ENCODE assay signal across 10 cellular contexts in genomic region chr11:66020618-66021357, GRCh38. TPM values are rescaled to one million over a fixed set of nuclear protein-coding genes. Genes with fewer than 3 reads are reported as not detected.
DNase-seq lines count a peak whose midpoint lies in the region.
"Had no signal": no experiment of that assay in that cellular context is flagged by ENCODE, and none has a peak within 500 bp of the region (broad histone marks: within the 10 kb centered on the region; RNA-seq: fewer than 3 reads in every experiment).

No MANE protein-coding gene starts in this region.

- H3K4me3 ChIP-seq in adipocyte (ENCODE audit: low read length) = no peak overlapping the region
- H3K4me3 ChIP-seq in mesenchymal stem cell (ENCODE audit: insufficient read depth in 1 of 2, low read depth in 1 of 2, low read length in 2 of 2) = no peak overlapping the region

- H3K27me3 ChIP-seq in adipocyte (replicated peaks; ENCODE audit: control insufficient read depth, insufficient read depth, low read length) = peaks cover 4% of the 10 kb centered on the region
- peaks cover 0 to 14% of the 10 kb centered on the region in 2 experiments for H3K27me3 ChIP-seq in mesenchymal stem cell (ENCODE audit: control insufficient read depth in 1 of 2, insufficient read depth in 1 of 2, low read length in 2 of 2)

- H3K4me1 ChIP-seq in adipocyte (ENCODE audit: control insufficient read depth, insufficient read depth, low read length) (peaks cover 7% of the 10 kb centered on the region), mesenchymal stem cell (ENCODE audit: control insufficient read depth, insufficient read depth, low read depth, low read length) (peaks cover 20% of the 10 kb centered on the region)

- H3K27ac ChIP-seq in mesenchymal stem cell (ENCODE audit: low read length, poor library complexity, severe bottlenecking) = no peak overlapping the region

- H2BK120ac ChIP-seq in mesenchymal stem cell (ENCODE audit: low read depth, low read length) = no peak overlapping the region

- peak overlapping the region; percentile 74 for H4K91ac ChIP-seq in mesenchymal stem cell (ENCODE audit: low read length)

- H2AFZ ChIP-seq in mesenchymal stem cell (ENCODE audit: low read depth, low read length) = no peak overlapping the region

- DNase-seq in CD1c-positive myeloid dendritic cell (ENCODE audit: extremely low spot score) (peak; percentile 78), M059J (ENCODE audit: low read depth) (peak; percentile 91), adipocyte (ENCODE audit: low read depth) (peak; percentile 70), mesenchymal stem cell (peak; percentile 85), NCI-H1417 treated with DMSO at 0.1 percent for 48 hours (lab: John Stamatoyannopoulos, UW) (no peak), GOT3 (lab: John Stamatoyannopoulos, UW) (no peak), superior temporal gyrus (ENCODE audit: extremely low spot score) (no peak), NCI-H2029 (lab: John Stamatoyannopoulos, UW) (no peak)
- DNase-seq: activated gamma-delta T cell, MM.1S had no signal

- peak overlapping the region; percentile 14 to 83 for H3K18ac ChIP-seq in mesenchymal stem cell (ENCODE audit: low read depth in 1 of 2, low read length in 2 of 2)

- peak overlapping the region; percentile 29 to 84 for H2BK12ac ChIP-seq in mesenchymal stem cell (ENCODE audit: low read length in 2 of 2)

- H3K14ac ChIP-seq in mesenchymal stem cell (ENCODE audit: low read length in 2 of 2) = peak overlapping the region in 1 of 2 experiments; percentile 80

- no peaks in the 10 kb centered on the region for H3K9me3 ChIP-seq in adipocyte (ENCODE audit: control insufficient read depth, low read length)
- H3K9me3 ChIP-seq in mesenchymal stem cell (ENCODE audit: control insufficient read depth, low read length) = no peaks in the 10 kb centered on the region

- peak overlapping the region; percentile 77 for H4K8ac ChIP-seq in mesenchymal stem cell (ENCODE audit: low read length)

- no peak overlapping the region for H2BK5ac ChIP-seq in mesenchymal stem cell (ENCODE audit: low read depth, low read length, poor library complexity, severe bottlenecking)

- no peak overlapping the region for H3K23ac ChIP-seq in mesenchymal stem cell (ENCODE audit: low read length in 2 of 2)

- H2AK5ac ChIP-seq in mesenchymal stem cell (ENCODE audit: low read length, severe bottlenecking) = no peak overlapping the region

- WGBS in mesenchymal stem cell = 61% methylated on average over 15 of the region's 25 CpGs

- no peak overlapping the region for H3K4me2 ChIP-seq in mesenchymal stem cell (ENCODE audit: low read length, poor library complexity, severe bottlenecking)

- no peak overlapping the region for H2BK15ac ChIP-seq in mesenchymal stem cell (ENCODE audit: low read depth, poor library complexity, severe bottlenecking)

- peak overlapping the region in 1 of 2 experiments; percentile 60 for H3K4ac ChIP-seq in mesenchymal stem cell (ENCODE audit: low read depth in 1 of 2, low read length in 2 of 2)

- no peaks in the 10 kb centered on the region for H3K79me1 ChIP-seq in mesenchymal stem cell (replicated peaks; ENCODE audit: low read length, poor library complexity, severe bottlenecking)

- H3K36me3 ChIP-seq in adipocyte (ENCODE audit: control insufficient read depth, insufficient read depth, low read length, severe bottlenecking) (no peaks in the 10 kb centered on the region), mesenchymal stem cell (ENCODE audit: control insufficient read depth in 1 of 2, insufficient read depth in 2 of 2, low read depth in 1 of 2, low read length in 2 of 2) (no peaks in the 10 kb centered on the region)

- no peak overlapping the region for H3K9ac ChIP-seq in adipocyte (ENCODE audit: low read length)
- H3K9ac ChIP-seq in mesenchymal stem cell (ENCODE audit: low read length) = peak overlapping the region; percentile 32

RNA-seq across cellular contexts. Expression of gene CATSPER1, which starts 5.5 kb away (rescaled TPM):
- 1.6 TPM in 2 replicates for total RNA-seq in M059J (2014; rRNA removed; shearing (Covaris generic))
- polyA plus RNA-seq in mesenchymal stem cell (2013, experiment 1 of 2) = 1.1 TPM
- 1.2 TPM for polyA plus RNA-seq in mesenchymal stem cell (2013, experiment 2 of 2)

RNA-seq across cellular contexts. Expression of gene CST6, which starts 9.0 kb away (rescaled TPM):
- total RNA-seq in M059J (2014; rRNA removed; shearing (Covaris generic)) = 0.20 TPM in 1 of 2 replicates, not detected in the other
- polyA plus RNA-seq in mesenchymal stem cell (2013, experiment 1 of 2) = 0.15 TPM
- 0.05 TPM for polyA plus RNA-seq in mesenchymal stem cell (2013, experiment 2 of 2)

RNA-seq across cellular contexts. Expression of gene BANF1, which starts 18.5 kb away (rescaled TPM):
- 97.1 and 106 TPM in 2 replicates for total RNA-seq in M059J (2014; rRNA removed; shearing (Covaris generic))
- 251 TPM for polyA plus RNA-seq in mesenchymal stem cell (2013, experiment 1 of 2)
- 250 TPM for polyA plus RNA-seq in mesenchymal stem cell (2013, experiment 2 of 2)

RNA-seq across cellular contexts. Expression of gene EIF1AD, which starts 18.8 kb away (rescaled TPM):
- total RNA-seq in M059J (2014; rRNA removed; shearing (Covaris generic)) = 46.0 and 46.9 TPM in 2 replicates
- polyA plus RNA-seq in mesenchymal stem cell (2013, experiment 1 of 2) = 31.6 TPM
- 30.8 TPM for polyA plus RNA-seq in mesenchymal stem cell (2013, experiment 2 of 2)

RNA-seq across cellular contexts. Expression of gene GAL3ST3, which starts 28.2 kb away (rescaled TPM):
- total RNA-seq in M059J (2014; rRNA removed; shearing (Covaris generic)) = not detected in 2 replicates
- 0.03 TPM for polyA plus RNA-seq in mesenchymal stem cell (2013, experiment 1 of 2)
- polyA plus RNA-seq in mesenchymal stem cell (2013, experiment 2 of 2) = 0.04 TPM

Comparison
In these comparisons a context has a peak if more than half of its experiments do, and no peak if none do; other contexts are left out.
1. DNase-seq: peak in CD1c-positive myeloid dendritic cell (single experiment), M059J (single experiment), adipocyte (single experiment) and mesenchymal stem cell (single experiment); none in NCI-H1417 treated with DMSO at 0.1 percent for 48 hours (single experiment), GOT3 (single experiment), superior temporal gyrus (single experiment) and NCI-H2029 (single experiment).